Comparison of ENCODE assay signal across 8 cellular contexts in genomic region chr4:75514949-75515612, GRCh38. TPM values are rescaled to one million over a fixed set of nuclear protein-coding genes. Genes with fewer than 3 reads are reported as not detected.
DNase-seq lines count a peak whose midpoint lies in the region; ATAC-seq and TF ChIP-seq lines count a peak whose summit lies in the region.

No MANE protein-coding gene starts in this region.

- peaks cover 0 to 59% (median 32%) of the 10 kb centered on the region in 4 donors for H3K4me1 ChIP-seq in tibial nerve

- TF ChIP-seq EP300 in tibial nerve (IDR thresholded peaks at IDR 0.05): no peak

- 51 to 53% methylated on average over 9 of the region's 9 CpGs for WGBS in tibial nerve, 2 donors

- TF ChIP-seq CTCF in AG10803 (conservative IDR thresholded peaks at IDR 0.05; ENCODE audit: low read length) (no peak), astrocyte of the cerebellum (IDR thresholded peaks at IDR 0.05; ENCODE audit: low read depth, low read length, missing control alignments) (no peak), tibial nerve (IDR thresholded peaks at IDR 0.05) (no peak)

- in situ Hi-C loops in astrocyte of the cerebellum (cut with HindIII; ENCODE audit: low sequenced_read_pairs): no loop called here

- DNase-seq in AG10803 (ENCODE audit: low read depth) (no peak), astrocyte of the cerebellum (ENCODE audit: low read depth) (no peak), left kidney (ENCODE audit: low read depth, low spot score) (peak; percentile 3), tibial nerve (ENCODE audit: low spot score in 2 of 2) (no peak), NCI-H524 (lab: John Stamatoyannopoulos, UW) (no peak)

- H3K27me3 ChIP-seq in tibial nerve: no peaks in the 10 kb centered on the region

- H3K9me3 ChIP-seq in KOPT-K1 (ENCODE audit: insufficient read depth, low read length, poor library complexity, severe bottlenecking) (no peaks in the 10 kb centered on the region), tibial nerve (no peaks in the 10 kb centered on the region)

- peak overlapping the region; percentile 89 for H3K27ac ChIP-seq in KOPT-K1 (ENCODE audit: low read depth, low read length, poor library complexity, severe bottlenecking)
- H3K27ac ChIP-seq in tibial nerve: peak overlapping the region; percentile 86 to 99 (median 96)

- ATAC-seq in GM18868 (IDR thresholded peaks at IDR 0.05; ENCODE audit: unreplicated experiment): peak; percentile 1
- no peak for ATAC-seq in HG02884 (IDR thresholded peaks at IDR 0.05; ENCODE audit: unreplicated experiment)

- no peak for TF ChIP-seq POLR2A in tibial nerve (IDR thresholded peaks at IDR 0.05)

- H3K4me3 ChIP-seq in AG10803 (ENCODE audit: low read length): peak overlapping the region; percentile 95
- peak overlapping the region; percentile 69 for H3K4me3 ChIP-seq in astrocyte of the cerebellum (ENCODE audit: low read depth, low read length)
- peak overlapping the region; percentile 52 to 83 (median 82) for H3K4me3 ChIP-seq in tibial nerve

- H3K36me3 ChIP-seq in KOPT-K1 (ENCODE audit: insufficient read depth, low read length) (peaks cover 25% of the 10 kb centered on the region), tibial nerve (peaks cover 0 to 25% (median 4%) of the 10 kb centered on the region in 3 donors)

RNA-seq across cellular contexts. Expression of gene THAP6, which starts 0.8 kb away (rescaled TPM):
- 10 to 100 TPM; 23.1 to 37.1 (median 27.5) TPM for total RNA-seq in tibial nerve

RNA-seq across cellular contexts. Expression of gene RCHY1, which starts 0.9 kb away (rescaled TPM):
- total RNA-seq in tibial nerve: 10 to 100 TPM; 11.2 to 29.5 (median 22.6) TPM

RNA-seq across cellular contexts. Expression of gene ODAPH, which starts 40.8 kb away (rescaled TPM):
- not detected for total RNA-seq in tibial nerve
